17 cellular contexts compared by ENCODE assay signal in the genomic region with DNA sequence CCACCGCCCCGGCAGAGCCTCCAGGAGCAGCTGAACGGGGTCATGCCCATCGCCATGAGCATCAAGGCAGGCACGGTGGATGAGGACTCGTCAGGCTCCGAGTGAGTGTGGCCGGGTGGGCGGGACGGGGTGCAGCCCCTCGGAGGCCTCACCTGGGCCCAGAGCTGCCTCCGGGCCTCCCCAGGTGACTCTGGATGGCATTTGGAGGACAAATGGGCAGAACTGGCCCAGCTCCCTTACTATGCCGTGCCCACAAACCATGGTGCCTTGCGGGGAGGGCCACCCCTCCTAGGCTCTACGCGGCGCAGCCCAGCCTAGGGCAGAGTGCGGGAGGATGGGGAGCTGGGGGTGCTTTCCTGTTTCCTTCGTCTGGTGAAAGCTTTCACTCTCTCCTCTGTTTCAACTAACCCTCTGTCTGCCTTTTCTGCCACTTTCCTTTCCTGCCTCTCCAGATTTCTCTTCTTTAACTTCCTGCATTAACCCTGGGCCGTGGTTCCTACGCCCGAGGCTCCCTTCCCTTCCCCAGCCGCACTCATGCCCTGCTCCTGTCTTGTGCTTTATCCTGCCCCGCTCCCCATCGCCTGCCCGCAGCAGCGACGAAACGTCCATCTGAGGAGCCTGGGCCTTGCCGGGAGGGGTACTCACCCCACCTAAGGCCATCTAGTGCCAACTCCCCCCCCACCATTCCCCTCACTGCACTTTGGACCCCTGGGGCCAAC. TPM values are rescaled to one million over a fixed set of nuclear protein-coding genes. Genes with fewer than 3 reads are reported as not detected.
DNase-seq lines count a peak whose midpoint lies in the region; ATAC-seq and TF ChIP-seq lines count a peak whose summit lies in the region.
"Had no signal": no experiment of that assay in that cellular context is flagged by ENCODE, and none has a peak within 500 bp of the region (broad histone marks: within the 10 kb centered on the region; RNA-seq: fewer than 3 reads in every experiment).

No MANE protein-coding gene starts in this region.

- peaks cover 0 to 11% (median 0%) of the 10 kb centered on the region in 9 donors for H3K4me1 ChIP-seq in heart right ventricle

- no peak for ATAC-seq in left ventricle myocardium superior
- ATAC-seq in heart right ventricle, result no peak
- ATAC-seq: GM12878; natural killer cell treated with Interleukin-12 subunit alpha and Interleukin-12 subunit beta and Interleukin-15 and Interleukin-18, amount 100 ng/mL, for 72 hours had no signal

- H3K9me3 ChIP-seq in heart right ventricle, result no peaks in the 10 kb centered on the region
- H3K9me3 ChIP-seq: transverse colon had no signal

- peak overlapping the region; percentile 47 for H3K4me3 Mint-ChIP-seq in neural crest cell
- H3K4me3 Mint-ChIP-seq: natural killer cell treated with Interleukin-12 subunit alpha and Interleukin-12 subunit beta and Interleukin-15 and Interleukin-18, amount 100 ng/mL, for 72 hours had no signal

- intact Hi-C loops in left ventricle myocardium superior (cut with micrococcal nuclease) (no loop called here), heart right ventricle (cut with DNase I) (loop anchor here in 1 of 10 donors (10.0 kb wide), 1 partner anchor 251 kb away; no protein-coding TSS in a partner anchor)

- peaks cover 35% of the 10 kb centered on the region for H3K4me1 Mint-ChIP-seq in neural crest cell

- no peaks in the 10 kb centered on the region for H3K36me3 ChIP-seq in heart right ventricle
- H3K36me3 ChIP-seq: transverse colon had no signal

- H3K27ac Mint-ChIP-seq in neural crest cell (ENCODE audit: unreplicated experiment), result peak overlapping the region; percentile 41
- H3K27ac Mint-ChIP-seq: natural killer cell treated with Interleukin-12 subunit alpha and Interleukin-12 subunit beta and Interleukin-15 and Interleukin-18, amount 100 ng/mL, for 72 hours had no signal

- no peaks in the 10 kb centered on the region for H3K27me3 Mint-ChIP-seq in neural crest cell (ENCODE audit: low read depth)
- H3K27me3 Mint-ChIP-seq: natural killer cell treated with Interleukin-12 subunit alpha and Interleukin-12 subunit beta and Interleukin-15 and Interleukin-18, amount 100 ng/mL, for 72 hours had no signal

- WGBS in heart right ventricle, 2 donors, result 84 to 90% methylated on average over 30 of the region's 30 CpGs

- H3K27ac ChIP-seq in heart right ventricle, result no peak overlapping the region
- peak overlapping the region; percentile 93 for H3K27ac ChIP-seq in epithelial cell of prostate

- H3K36me3 Mint-ChIP-seq in neural crest cell (ENCODE audit: low read depth), result peaks cover 9% of the 10 kb centered on the region
- H3K36me3 Mint-ChIP-seq: natural killer cell treated with Interleukin-12 subunit alpha and Interleukin-12 subunit beta and Interleukin-15 and Interleukin-18, amount 100 ng/mL, for 72 hours had no signal

- no peak overlapping the region for H3K4me3 ChIP-seq in heart right ventricle
- H3K4me3 ChIP-seq: GM12878 had no signal

- no peaks in the 10 kb centered on the region for H3K9me3 Mint-ChIP-seq in neural crest cell
- H3K9me3 Mint-ChIP-seq: natural killer cell treated with Interleukin-12 subunit alpha and Interleukin-12 subunit beta and Interleukin-15 and Interleukin-18, amount 100 ng/mL, for 72 hours had no signal

- DNase-seq in left ventricle myocardium superior, result peak; percentile 26
- DNase-seq in heart right ventricle, result no peak
- no peak for DNase-seq in epithelial cell of prostate (ENCODE audit: low read depth, low spot score)
- no peak for DNase-seq in neural crest cell (ENCODE audit: low read depth, low spot score)
- DNase-seq in SK-N-DZ (ENCODE audit: low spot score), result no peak
- DNase-seq in DMS114 treated with DMSO at 0.1 percent for 48 hours (lab: John Stamatoyannopoulos, UW; ENCODE audit: unreplicated experiment), result no peak
- no peak for DNase-seq in NCI-H2029 (lab: John Stamatoyannopoulos, UW)
- DNase-seq in NCI-H446 treated with DMSO at 0.1 percent for 48 hours (lab: John Stamatoyannopoulos, UW), result no peak
- DNase-seq: activated gamma-delta T cell treated with Interleukin-2 at 50 U/mL for 16 hours; central memory CD4-positive, alpha-beta T cell; DND-41; NCI-H1092; NCI-H446 had no signal

- no peak for TF ChIP-seq CTCF in heart right ventricle (IDR thresholded peaks at IDR 0.05)
- TF ChIP-seq CTCF in neural crest cell (conservative IDR thresholded peaks at IDR 0.05), result no peak

- H3K27me3 ChIP-seq in heart right ventricle, result no peaks in the 10 kb centered on the region
- H3K27me3 ChIP-seq: transverse colon had no signal

RNA-seq across cellular contexts. Expression of gene PSRC1, which starts 9.2 kb away (rescaled TPM):
- total RNA-seq in left ventricle myocardium superior, result 0.74 TPM
- 1 to 10 TPM in 2 of 10 donors, under 1 TPM in 8; 0.34 to 2.4 (median 0.59) TPM for total RNA-seq in heart right ventricle
- polyA plus RNA-seq in heart right ventricle, result 1 to 10 TPM; 2.3 to 2.9 TPM
- 100 and 102 TPM in 2 replicates for total RNA-seq in neural crest cell
- 83.0 and 87.1 TPM in 2 replicates for polyA plus RNA-seq in SK-N-DZ (2014; cell fraction: cytosol; rRNA removed)
- polyA plus RNA-seq in SK-N-DZ (2014; cell fraction: nucleus; rRNA removed), result 240 and 284 TPM in 2 replicates

RNA-seq across cellular contexts. Expression of gene CELSR2, which starts 24.4 kb away (rescaled TPM):
- total RNA-seq in left ventricle myocardium superior (9.8 TPM), heart right ventricle (10 to 100 TPM in 1 of 10 donors, 1 to 10 TPM in 9; 4.9 to 10.6 (median 6.3) TPM), neural crest cell (97.1 and 99.2 TPM in 2 replicates)
- 1 to 10 TPM in 1 of 2 donors, under 1 TPM in 1; 0.93 to 1.8 TPM for polyA plus RNA-seq in heart right ventricle
- 13.3 and 16.5 TPM in 2 replicates for polyA plus RNA-seq in SK-N-DZ (2014; cell fraction: cytosol; rRNA removed)
- 19.1 and 33.5 TPM in 2 replicates for polyA plus RNA-seq in SK-N-DZ (2014; cell fraction: nucleus; rRNA removed)

RNA-seq across cellular contexts. Expression of gene MYBPHL, which starts 33.1 kb away (rescaled TPM):
- total RNA-seq in left ventricle myocardium superior (0.35 TPM), heart right ventricle (1 to 10 TPM in 2 of 10 donors, under 1 TPM in 8; 0.23 to 2.7 (median 0.53) TPM), neural crest cell (0.82 TPM in 1 of 2 replicates, not detected in the other)
- under 1 TPM in 1 of 2 donors, not detected in 1; 0.30 TPM for polyA plus RNA-seq in heart right ventricle
- not detected in 2 replicates for polyA plus RNA-seq in SK-N-DZ (2014; cell fraction: cytosol; rRNA removed)
- polyA plus RNA-seq in SK-N-DZ (2014; cell fraction: nucleus; rRNA removed), result not detected in 2 replicates
- total RNA-seq: GM12878; H4; natural killer cell treated with Interleukin-12 subunit alpha and Interleukin-12 subunit beta and Interleukin-15 and Interleukin-18, amount 100 ng/mL, for 72 hours; transverse colon had no signal

Comparison
In these comparisons a context has a peak if more than half of its experiments do, and no peak if none do; other contexts are left out.
1. RNA of gene PSRC1, which starts 9.2 kb away (total RNA-seq): 100 to 102 TPM in neural crest cell; 0.74 TPM in left ventricle myocardium superior (single experiment) and 0.34 to 2.4 TPM in heart right ventricle; every median in the first group is over 10 times any median in the second.